16 cellular contexts compared by ENCODE assay signal in genomic region chrX:78129714-78130113, GRCh38.
"Had no signal": no experiment of that assay in that cellular context is flagged by ENCODE, and none has a peak within 500 bp of the region (broad histone marks: within the 10 kb centered on the region; RNA-seq: fewer than 3 reads in every experiment).

No MANE protein-coding gene starts in this region.

- H3K9me3 ChIP-seq: adrenal gland, left ventricle myocardium inferior, testis, upper lobe of left lung had no signal

- H3K27me3 Mint-ChIP-seq: dendritic cell treated with granulocyte-macrophage colony-stimulating factor and Interleukin-4, amounts not matched to agents 40 ng/mL and 50 ng/mL, for 4 days had no signal

- H3K4me1 ChIP-seq: adrenal gland, left ventricle myocardium inferior, testis, upper lobe of left lung had no signal

- H3K27ac Mint-ChIP-seq: dendritic cell treated with granulocyte-macrophage colony-stimulating factor and Interleukin-4, amounts not matched to agents 40 ng/mL and 50 ng/mL, for 4 days had no signal

- ATAC-seq: activated naive CD4-positive, alpha-beta T cell treated with anti-CD3 and anti-CD28 coated beads, Interleukin-2, amount 50 U/mL, for 72 hours had no signal

- H3K27me3 ChIP-seq: adrenal gland, testis, upper lobe of left lung had no signal

- H3K9me3 Mint-ChIP-seq: activated naive CD4-positive, alpha-beta T cell treated with anti-CD3 and anti-CD28 coated beads, Interleukin-2, amount 50 U/mL, for 72 hours; activated T-cell treated with anti-CD3 and anti-CD28 coated beads, Interleukin-2, amount 50 U/mL, for 24 hours; dendritic cell treated with granulocyte-macrophage colony-stimulating factor and Interleukin-4, amounts not matched to agents 40 ng/mL and 50 ng/mL, for 4 days; immature natural killer cell had no signal

- H3K27ac ChIP-seq: adrenal gland, left ventricle myocardium inferior, testis, upper lobe of left lung had no signal

- H3K4me3 Mint-ChIP-seq: activated T-cell treated with anti-CD3 and anti-CD28 coated beads, Interleukin-2, amount 50 U/mL, for 24 hours; dendritic cell treated with granulocyte-macrophage colony-stimulating factor and Interleukin-4, amounts not matched to agents 40 ng/mL and 50 ng/mL, for 4 days; immature natural killer cell had no signal

- DNase-seq: activated CD4-positive, alpha-beta T cell treated with anti-CD3 and anti-CD28 coated beads, Interleukin-2, amount 50 U/mL, for 4 hours; activated effector memory CD4-positive, alpha-beta T cell treated with anti-CD3 and anti-CD28 coated beads, Interleukin-2, amount 50 U/mL, for 16 hours; activated T-cell treated with anti-CD3 and anti-CD28 coated beads, Interleukin-2, amount 50 U/mL, for 24 hours; adrenal gland; effector memory CD4-positive, alpha-beta T cell; immature natural killer cell; kidney glomerular epithelial cell; left ventricle myocardium inferior; occipital lobe; retina; stimulated activated CD4-positive, alpha-beta T cell treated with anti-CD3 and anti-CD28 coated beads, Interleukin-2, amount 100 ng/mL, for 24 hours; T-helper 1 cell; testis; upper lobe of left lung had no signal

- H3K4me3 ChIP-seq: adrenal gland, left ventricle myocardium inferior, testis, upper lobe of left lung had no signal
